ENCODE assay signal across 9 cellular contexts in genomic region chr3:122921791-122922651, GRCh38.
A peak's percentile ranks its signal among the peaks of the same experiment; 100 is the strongest.
DNase-seq lines count a peak whose midpoint lies in the region; ATAC-seq, FAIRE-seq and TF ChIP-seq lines count a peak whose summit lies in the region.
"Had no signal": no experiment of that assay in that cellular context is flagged by ENCODE, and none has a peak within 500 bp of the region (broad histone marks: within the 10 kb centered on the region; RNA-seq: fewer than 3 reads in every experiment).

No MANE protein-coding gene starts in this region.

- no peak overlapping the region for H3K9ac ChIP-seq in endothelial cell of umbilical vein (replicated peaks; ENCODE audit: extremely low read depth, insufficient read depth, low read length)

- no peaks in the 10 kb centered on the region for H3K4me1 ChIP-seq in endothelial cell of umbilical vein (ENCODE audit: control insufficient read depth, extremely low read depth, insufficient read depth, low read length)

- BruUV-seq in endothelial cell of umbilical vein (replicated peaks; lab: Mats Ljungman, UMichigan) = no TSS peak

- POLR2A ChIA-PET in endothelial cell of umbilical vein (lab: Charles Lee) = no interaction called here

- peak; percentile 31 to 39 for ATAC-seq in activated CD4-positive, CD25-positive, alpha-beta regulatory T cell treated with anti-CD3 and anti-CD28 coated beads, Interleukin-2, amount 50 U/mL, for 24 hours
- ATAC-seq in HG02840 (IDR thresholded peaks at IDR 0.05; ENCODE audit: low FRiP score, unreplicated experiment) = no peak

- TF ChIP-seq CTCF in endothelial cell of umbilical vein (IDR thresholded peaks at IDR 0.05; ENCODE audit: extremely low read depth in 1 of 2, insufficient read depth in 1 of 2, low read depth in 1 of 2, low read length in 2 of 2) = peak; percentile 4 to 23

- intact Hi-C loops in endothelial cell of umbilical vein (cut with micrococcal nuclease) = no loop called here

- H3K9me3 ChIP-seq in endothelial cell of umbilical vein (replicated peaks; ENCODE audit: control insufficient read depth, insufficient read depth, low read length) = no peaks in the 10 kb centered on the region

- TF ChIP-seq POLR2A in endothelial cell of umbilical vein (IDR thresholded peaks at IDR 0.05; ENCODE audit: low read depth, low read length) = no peak

- CTCF ChIA-PET in endothelial cell of umbilical vein (lab: Charles Lee) = interaction anchor here (1.0 kb wide), 1 partner anchor 19 kb away, joined by 3 read pairs; no protein-coding TSS in a partner anchor

- no peak overlapping the region for H3K4me2 ChIP-seq in endothelial cell of umbilical vein (ENCODE audit: insufficient read depth, low read length)

- H2AFZ ChIP-seq in endothelial cell of umbilical vein (ENCODE audit: low read depth, low read length) = no peak overlapping the region

- no peak overlapping the region for H3K27ac ChIP-seq in endothelial cell of umbilical vein (ENCODE audit: insufficient read depth, low read depth, low read length)

- no peaks in the 10 kb centered on the region for H3K9me1 ChIP-seq in endothelial cell of umbilical vein (replicated peaks; ENCODE audit: control insufficient read depth, extremely low read depth, insufficient read depth, low read length)

- no peaks in the 10 kb centered on the region for H4K20me1 ChIP-seq in endothelial cell of umbilical vein (replicated peaks; ENCODE audit: control insufficient read depth, extremely low read depth, insufficient read depth, low read length)

- no peak for FAIRE-seq in endothelial cell of umbilical vein (lab: Jason Lieb, UNC)

- H3K4me3 ChIP-seq in endothelial cell of umbilical vein (replicated peaks in 1 of 3; ENCODE audit: insufficient read depth in 1 of 3, low read depth in 1 of 3, low read length in 3 of 3) = no peak overlapping the region
- H3K4me3 ChIP-seq: lung had no signal

- no peak for DNase-seq in activated CD4-positive, CD25-positive, alpha-beta regulatory T cell (lab: John Stamatoyannopoulos, UW)
- DNase-seq in NCI-H1105 (lab: John Stamatoyannopoulos, UW) = peak; percentile 77
- DNase-seq in endothelial cell of umbilical vein (ENCODE audit: low read depth, low spot score) = no peak
- DNase-seq in stimulated activated CD4-positive, alpha-beta T cell treated with anti-CD3 and anti-CD28 coated beads, Interleukin-1b, Interleukin-23, amount 100 ng/mL, for 48 hours = peak; percentile 41
- DNase-seq in DMS79 (lab: John Stamatoyannopoulos, UW) = no peak
- no peak for DNase-seq in dedifferentiated amniotic fluid mesenchymal stem cell (ENCODE audit: extremely low spot score)

- H3K79me2 ChIP-seq in endothelial cell of umbilical vein (ENCODE audit: control insufficient read depth, insufficient read depth, low read length) = no peaks in the 10 kb centered on the region

- dilution Hi-C loops in endothelial cell of umbilical vein (cut with MboI; ENCODE audit: extremely low pct_ligation_motif_present, low sequenced_read_pairs) = no loop called here

- H3K27me3 ChIP-seq in endothelial cell of umbilical vein (ENCODE audit: control insufficient read depth in 2 of 2, insufficient read depth in 2 of 2, low read length in 2 of 2) = peaks cover 27 to 29% of the 10 kb centered on the region in 2 experiments

- no peaks in the 10 kb centered on the region for H3K36me3 ChIP-seq in endothelial cell of umbilical vein (ENCODE audit: control insufficient read depth in 2 of 2, extremely low read depth in 1 of 2, insufficient read depth in 2 of 2, low read length in 2 of 2)

TF ChIP-seq in endothelial cell of umbilical vein, 7 proteins besides CTCF, POLR2A, EP300 and RAD21:
- peak; percentile 58 for TF ChIP-seq EZH2 (IDR thresholded peaks at IDR 0.05; ENCODE audit: borderline replicate concordance, low read depth, low read length, severe bottlenecking)
- no peak for TF ChIP-seq FOS (IDR thresholded peaks at IDR 0.05; ENCODE audit: borderline replicate concordance, insufficient read depth, low read length)

Comparison
In these comparisons a context has a peak if more than half of its experiments do, and no peak if none do; other contexts are left out.
1. DNase-seq: peak in NCI-H1105 (single experiment) and stimulated activated CD4-positive, alpha-beta T cell treated with anti-CD3 and anti-CD28 coated beads, Interleukin-1b, Interleukin-23, amount 100 ng/mL, for 48 hours (single experiment); none in activated CD4-positive, CD25-positive, alpha-beta regulatory T cell (0 of 4), endothelial cell of umbilical vein (single experiment), DMS79 (single experiment) and dedifferentiated amniotic fluid mesenchymal stem cell (single experiment).